16 cellular contexts compared by ENCODE assay signal in genomic region chr14:85418716-85419115, GRCh38.
DNase-seq lines count a peak whose midpoint lies in the region; ATAC-seq and TF ChIP-seq lines count a peak whose summit lies in the region.
"Had no signal": no experiment of that assay in that cellular context is flagged by ENCODE, and none has a peak within 500 bp of the region (broad histone marks: within the 10 kb centered on the region; RNA-seq: fewer than 3 reads in every experiment).

No MANE protein-coding gene starts in this region.

- H3K9ac ChIP-seq in adipocyte (ENCODE audit: low read length), result no peak overlapping the region
- no peak overlapping the region for H3K9ac ChIP-seq in smooth muscle cell (ENCODE audit: low read depth)
- H3K9ac ChIP-seq: BLaER1, GM23248 had no signal

- H3K9me3 ChIP-seq in adipocyte (ENCODE audit: control insufficient read depth, low read length) (no peaks in the 10 kb centered on the region), smooth muscle cell (replicated peaks; ENCODE audit: low read depth) (no peaks in the 10 kb centered on the region)
- no peaks in the 10 kb centered on the region for H3K9me3 ChIP-seq in CD4-positive, alpha-beta T cell (ENCODE audit: control insufficient read depth, low read length)
- H3K9me3 ChIP-seq: BLaER1, HAP-1 had no signal

- 97% methylated on average over 1 of the region's 1 CpG for WGBS in smooth muscle cell (ENCODE audit: low lambda C conversion rate)

- H3K36me3 Mint-ChIP-seq in CD4-positive, alpha-beta T cell (ENCODE audit: low read depth), result no peaks in the 10 kb centered on the region
- no peaks in the 10 kb centered on the region for H3K36me3 Mint-ChIP-seq in stimulated activated memory B cell treated with anti-CD40 and anti-IgM and Interleukin-4, amounts not matched to agents 10 μg/mL and 1 μg/mL and 100 μg/mL, for 72 hours
- H3K36me3 Mint-ChIP-seq: CD8-positive, alpha-beta T cell had no signal

- no peak for ATAC-seq in CD4-positive, alpha-beta T cell (ENCODE audit: poor library complexity)
- no peak for ATAC-seq in stimulated activated memory B cell treated with anti-CD40 and anti-IgM and Interleukin-4, amounts not matched to agents 10 μg/mL and 1 μg/mL and 100 μg/mL, for 72 hours
- ATAC-seq: CD8-positive, alpha-beta T cell; GM12878 had no signal

- H3K9me3 Mint-ChIP-seq in CD4-positive, alpha-beta T cell, result peaks cover 9% of the 10 kb centered on the region
- peaks cover 7% of the 10 kb centered on the region for H3K9me3 Mint-ChIP-seq in stimulated activated memory B cell treated with anti-CD40 and anti-IgM and Interleukin-4, amounts not matched to agents 10 μg/mL and 1 μg/mL and 100 μg/mL, for 72 hours
- H3K9me3 Mint-ChIP-seq: CD8-positive, alpha-beta T cell had no signal

- no peak overlapping the region for H3K4me2 ChIP-seq in smooth muscle cell
- H3K4me2 ChIP-seq: BLaER1 had no signal

- intact Hi-C loops in CD4-positive, alpha-beta T cell (cut with DNase I, micrococcal nuclease), result no loop called here

- H3K27ac Mint-ChIP-seq in CD4-positive, alpha-beta T cell, result no peak overlapping the region
- no peak overlapping the region for H3K27ac Mint-ChIP-seq in stimulated activated memory B cell treated with anti-CD40 and anti-IgM and Interleukin-4, amounts not matched to agents 10 μg/mL and 1 μg/mL and 100 μg/mL, for 72 hours
- H3K27ac Mint-ChIP-seq: CD14-positive monocyte; CD8-positive, alpha-beta T cell had no signal

- H3F3A ChIP-seq in smooth muscle cell (ENCODE audit: low read depth), result peaks cover 13% of the 10 kb centered on the region

- H3K4me1 ChIP-seq in adipocyte (ENCODE audit: control insufficient read depth, insufficient read depth, low read length), result peaks cover 30% of the 10 kb centered on the region
- peaks cover 7% of the 10 kb centered on the region for H3K4me1 ChIP-seq in smooth muscle cell (ENCODE audit: low read depth)
- H3K4me1 ChIP-seq: HAP-1 had no signal

- no peak overlapping the region for H3K4me3 Mint-ChIP-seq in CD4-positive, alpha-beta T cell
- H3K4me3 Mint-ChIP-seq in stimulated activated memory B cell treated with anti-CD40 and anti-IgM and Interleukin-4, amounts not matched to agents 10 μg/mL and 1 μg/mL and 100 μg/mL, for 72 hours, result no peak overlapping the region
- H3K4me3 Mint-ChIP-seq: CD14-positive monocyte; CD8-positive, alpha-beta T cell had no signal

- H3K36me3 ChIP-seq in adipocyte (ENCODE audit: control insufficient read depth, insufficient read depth, low read length, severe bottlenecking) (no peaks in the 10 kb centered on the region), smooth muscle cell (ENCODE audit: low read depth) (no peaks in the 10 kb centered on the region)
- H3K36me3 ChIP-seq: BLaER1, HAP-1 had no signal

- H3K4me3 ChIP-seq in adipocyte (ENCODE audit: low read length) (no peak overlapping the region), fibroblast of pulmonary artery (replicated peaks; ENCODE audit: low read depth, low read length) (no peak overlapping the region), smooth muscle cell (no peak overlapping the region)
- H3K4me3 ChIP-seq: BLaER1, GM12878, GM23248, HAP-1 had no signal

- CTCF ChIA-PET in CD4-positive, alpha-beta T cell (lab: Charles Lee), result no interaction called here

- H4K20me1 ChIP-seq in smooth muscle cell (ENCODE audit: low read depth), result no peaks in the 10 kb centered on the region
- H4K20me1 ChIP-seq: BLaER1 had no signal

- no peaks in the 10 kb centered on the region for H3K4me1 Mint-ChIP-seq in CD4-positive, alpha-beta T cell (ENCODE audit: low read depth)
- no peaks in the 10 kb centered on the region for H3K4me1 Mint-ChIP-seq in stimulated activated memory B cell treated with anti-CD40 and anti-IgM and Interleukin-4, amounts not matched to agents 10 μg/mL and 1 μg/mL and 100 μg/mL, for 72 hours

- H3K27ac ChIP-seq in CD4-positive, alpha-beta T cell (ENCODE audit: low read depth, low read length), result no peak overlapping the region
- no peak overlapping the region for H3K27ac ChIP-seq in smooth muscle cell (ENCODE audit: low read depth)
- H3K27ac ChIP-seq: BLaER1, GM23248 had no signal

- H3K27me3 Mint-ChIP-seq in CD4-positive, alpha-beta T cell, result no peaks in the 10 kb centered on the region
- no peaks in the 10 kb centered on the region for H3K27me3 Mint-ChIP-seq in stimulated activated memory B cell treated with anti-CD40 and anti-IgM and Interleukin-4, amounts not matched to agents 10 μg/mL and 1 μg/mL and 100 μg/mL, for 72 hours

- H3K79me2 ChIP-seq in smooth muscle cell (ENCODE audit: low read depth), result no peaks in the 10 kb centered on the region

- TF ChIP-seq CTCF in fibroblast of pulmonary artery (IDR thresholded peaks at IDR 0.05; ENCODE audit: low read length, missing control alignments), result no peak
- TF ChIP-seq CTCF in CD4-positive, alpha-beta T cell (IDR thresholded peaks at IDR 0.05), result no peak
- no peak for TF ChIP-seq CTCF in smooth muscle cell (IDR thresholded peaks at IDR 0.05; ENCODE audit: borderline replicate concordance, insufficient read depth, poor library complexity, severe bottlenecking)

- H3K27me3 ChIP-seq in adipocyte (replicated peaks; ENCODE audit: control insufficient read depth, insufficient read depth, low read length) (no peaks in the 10 kb centered on the region), smooth muscle cell (ENCODE audit: low read depth) (no peaks in the 10 kb centered on the region)
- H3K27me3 ChIP-seq in CD4-positive, alpha-beta T cell (ENCODE audit: control insufficient read depth, insufficient read depth, low read length), result no peaks in the 10 kb centered on the region
- H3K27me3 ChIP-seq: BLaER1 had no signal

- DNase-seq in OCI-M1 (lab: John Stamatoyannopoulos, UW), result peak; percentile 5
- peak; percentile 14 for DNase-seq in adipocyte (ENCODE audit: low read depth)
- DNase-seq in fibroblast of pulmonary artery (ENCODE audit: low read depth), result peak; percentile 22
- no peak for DNase-seq in CD4-positive, alpha-beta T cell
- no peak for DNase-seq in smooth muscle cell (lab: John Stamatoyannopoulos, UW; ENCODE audit: unreplicated experiment)
- DNase-seq: AML-193; Calu3; CD8-positive, alpha-beta T cell; DND-41; EL; GM23248 had no signal

- H2AFZ ChIP-seq in smooth muscle cell (ENCODE audit: low read depth), result no peak overlapping the region
- H2AFZ ChIP-seq: GM23248 had no signal

- POLR2A ChIA-PET in CD4-positive, alpha-beta T cell (lab: Charles Lee), result no interaction called here

Comparison
In these comparisons a context has a peak if more than half of its experiments do, and no peak if none do; other contexts are left out.
1. DNase-seq: peak in OCI-M1 (single experiment), adipocyte (single experiment) and fibroblast of pulmonary artery (single experiment); none in CD4-positive, alpha-beta T cell (0 of 10) and smooth muscle cell (single experiment).